Comparison of ENCODE assay signal across 1 cellular context in genomic region chr1:152047954-152048640, GRCh38.
TF ChIP-seq lines count a peak whose summit lies in the region.

No MANE protein-coding gene starts in this region.

TF ChIP-seq in HepG2, 621 proteins besides CTCF, POLR2A, EP300 and RAD21 (continued from another document):
- no peak for TF ChIP-seq SNAPC4 (CRISPR knock-in tag; IDR thresholded peaks at IDR 0.05)
- TF ChIP-seq MTF1 (CRISPR knock-in tag; IDR thresholded peaks at IDR 0.05), result no peak
- TF ChIP-seq RELA (CRISPR knock-in tag; IDR thresholded peaks at IDR 0.05), result no peak
- no peak for TF ChIP-seq ZNF652 (CRISPR knock-in tag; IDR thresholded peaks at IDR 0.05; ENCODE audit: borderline replicate concordance, low read depth)
- TF ChIP-seq AFF4 (CRISPR knock-in tag; IDR thresholded peaks at IDR 0.05), result no peak
- no peak for TF ChIP-seq ZFP1 (CRISPR knock-in tag; IDR thresholded peaks at IDR 0.05)
- no peak for TF ChIP-seq CHD4 (IDR thresholded peaks at IDR 0.05; ENCODE audit: borderline replicate concordance, low read length)
- TF ChIP-seq ZNF251 (CRISPR knock-in tag; IDR thresholded peaks at IDR 0.05), result no peak
- no peak for TF ChIP-seq DMTF1 (CRISPR knock-in tag; IDR thresholded peaks at IDR 0.05)
- no peak for TF ChIP-seq SRF (IDR thresholded peaks at IDR 0.05; ENCODE audit: low read depth, low read length)
- TF ChIP-seq THAP11 (CRISPR knock-in tag; IDR thresholded peaks at IDR 0.05), result peak; percentile 65
- no peak for TF ChIP-seq KDM6A (CRISPR knock-in tag; IDR thresholded peaks at IDR 0.05; ENCODE audit: low read depth)
- TF ChIP-seq SNAPC5 (CRISPR knock-in tag; IDR thresholded peaks at IDR 0.05; ENCODE audit: borderline replicate concordance), result 0 out of 2 replicates have a peak, but pooled peaks have one; percentile 40
- no peak for TF ChIP-seq MBNL3 (CRISPR knock-in tag; conservative IDR thresholded peaks at IDR 0.05)
- peak; percentile 73 for TF ChIP-seq PHF8 (CRISPR knock-in tag; IDR thresholded peaks at IDR 0.05)
- peak; percentile 19; the same call in 1 of the 2 replicates for TF ChIP-seq HNF1B (CRISPR knock-in tag; IDR thresholded peaks at IDR 0.05)
- peak; percentile 59 for TF ChIP-seq MED1 (CRISPR knock-in tag; IDR thresholded peaks at IDR 0.05)
- peak; percentile 27; the same call in 1 of the 2 replicates for TF ChIP-seq ZBTB7B (CRISPR knock-in tag; IDR thresholded peaks at IDR 0.05)
- TF ChIP-seq ZNF33A (CRISPR knock-in tag; IDR thresholded peaks at IDR 0.05; ENCODE audit: borderline replicate concordance), result no peak
- no peak for TF ChIP-seq HNF4A (CRISPR knock-in tag; IDR thresholded peaks at IDR 0.05)
- no peak for TF ChIP-seq ZNF432 (CRISPR knock-in tag; IDR thresholded peaks at IDR 0.05; ENCODE audit: borderline replicate concordance)
- TF ChIP-seq ZNF558 (CRISPR knock-in tag; IDR thresholded peaks at IDR 0.05; ENCODE audit: borderline replicate concordance), result no peak
- peak; percentile 65 for TF ChIP-seq NFYB (CRISPR knock-in tag; IDR thresholded peaks at IDR 0.05)
- TF ChIP-seq SKIL (CRISPR knock-in tag; IDR thresholded peaks at IDR 0.05; ENCODE audit: borderline replicate concordance), result no peak
